In the genomic region with DNA sequence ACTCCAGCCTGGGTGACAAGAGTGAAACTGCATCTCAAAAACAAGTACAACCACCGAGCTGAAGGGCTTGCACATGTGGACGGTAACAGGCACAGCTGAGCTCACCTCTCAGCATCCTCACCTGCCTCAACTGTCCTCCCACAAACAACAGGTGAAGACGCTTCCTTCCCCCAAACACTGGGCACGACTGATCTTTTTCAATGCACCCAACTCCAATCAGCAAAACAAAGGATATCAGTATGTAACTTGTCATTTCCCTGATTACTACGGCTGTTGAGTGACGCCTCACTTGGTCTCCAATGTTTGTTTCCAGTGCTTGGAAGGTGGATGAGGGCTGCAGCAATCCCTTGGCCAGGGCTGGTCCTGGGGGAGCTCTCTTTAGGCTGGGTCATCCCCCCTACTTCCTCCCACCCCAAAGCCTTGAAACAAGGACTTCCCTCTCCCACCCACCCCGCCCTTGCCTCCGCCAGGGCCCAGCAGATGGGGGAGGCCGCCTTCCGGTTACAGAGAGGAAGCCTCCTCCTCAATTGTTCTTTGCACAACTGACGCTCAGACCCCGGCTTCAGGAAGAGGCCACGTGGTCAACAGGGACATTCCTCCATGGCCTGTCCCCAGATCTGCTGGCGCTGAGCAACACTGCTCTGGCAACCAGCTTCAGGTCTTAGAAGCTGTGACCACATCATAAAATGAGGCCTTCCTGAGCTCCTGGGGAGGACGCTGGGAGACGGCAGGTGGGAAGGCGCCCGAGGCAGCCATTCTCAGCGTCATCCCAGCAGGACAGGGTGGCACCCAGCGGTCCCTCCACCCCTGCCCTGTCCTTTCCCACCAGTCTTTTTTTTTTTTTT, we compare ENCODE assay signal across 8 cellular contexts. TPM values are rescaled to one million over a fixed set of nuclear protein-coding genes. Genes with fewer than 3 reads are reported as not detected.
DNase-seq lines count a peak whose midpoint lies in the region; ATAC-seq and TF ChIP-seq lines count a peak whose summit lies in the region.

No MANE protein-coding gene starts in this region.

- no peak overlapping the region for H3K4me2 ChIP-seq in GM23338

- H3K4me1 ChIP-seq in transverse colon (peaks cover 0 to 24% (median 3%) of the 10 kb centered on the region in 4 donors), GM23338 (ENCODE audit: insufficient read depth) (peaks cover 5% of the 10 kb centered on the region; the same call in 1 of the 2 replicates)

- CTCF ChIA-PET in activated CD4-positive, alpha-beta T cell treated with anti-CD3 and anti-CD28 coated beads for 36 hours (lab: Charles Lee): interaction anchor here (0.9 to 1.5 kb wide), 5 partner anchors 8 to 93 kb away, joined by 3 to 7 read pairs (median 3); no protein-coding TSS in a partner anchor

- ATAC-seq in activated CD4-positive, alpha-beta T cell treated with anti-CD3 and anti-CD28 coated beads for 36 hours: peak; percentile 13
- peak; percentile 43 for ATAC-seq in activated T-helper 17 cell treated with anti-CD3 and anti-CD28 coated beads, Interleukin-2, amount 50 U/mL, for 72 hours (replicated peaks)
- ATAC-seq in HG03520 (IDR thresholded peaks at IDR 0.05; ENCODE audit: unreplicated experiment): no peak
- ATAC-seq in GM23338: no peak

- no peak overlapping the region for H2AFZ ChIP-seq in GM23338

- no peaks in the 10 kb centered on the region for H4K20me1 ChIP-seq in GM23338 (replicated peaks; ENCODE audit: insufficient read depth)

- H3K4me1 Mint-ChIP-seq in activated CD4-positive, alpha-beta T cell treated with anti-CD3 and anti-CD28 coated beads for 36 hours: peaks cover 58% of the 10 kb centered on the region
- peaks cover 30% of the 10 kb centered on the region for H3K4me1 Mint-ChIP-seq in activated T-helper 17 cell treated with anti-CD3 and anti-CD28 coated beads, Interleukin-2, amount 50 U/mL, for 72 hours
- H3K4me1 Mint-ChIP-seq in GM23338: peaks cover 27% of the 10 kb centered on the region

- 60 to 70% methylated on average over 6 to 20 of the region's 20 CpGs for WGBS in transverse colon (ENCODE audit: low coverage in 1 of 2), 2 donors

- TF ChIP-seq CTCF in transverse colon (IDR thresholded peaks at IDR 0.05) (no peak), GM23338 (conservative IDR thresholded peaks at IDR 0.05; ENCODE audit: low read depth in 2 of 2) (no peak)

- H3K27ac Mint-ChIP-seq in activated CD4-positive, alpha-beta T cell treated with anti-CD3 and anti-CD28 coated beads for 36 hours: peak overlapping the region; percentile 100
- H3K27ac Mint-ChIP-seq in activated T-helper 17 cell treated with anti-CD3 and anti-CD28 coated beads, Interleukin-2, amount 50 U/mL, for 72 hours: peak overlapping the region; percentile 93
- H3K27ac Mint-ChIP-seq in GM23338: no peak overlapping the region

- peak overlapping the region; percentile 70 to 84 (median 80) for H3K27ac ChIP-seq in transverse colon
- no peak overlapping the region for H3K27ac ChIP-seq in GM23338 (ENCODE audit: low read depth)

- H3K79me2 ChIP-seq in GM23338 (replicated peaks; ENCODE audit: insufficient read depth): no peaks in the 10 kb centered on the region

- intact Hi-C loops in activated CD4-positive, alpha-beta T cell treated with anti-CD3 and anti-CD28 coated beads for 36 hours (cut with DNase I, micrococcal nuclease): loop anchor here (2.0 to 10.0 kb wide), 4 partner anchors 232 to 1084 kb away; a partner anchor contains a TSS
- intact Hi-C loops in transverse colon (cut with DNase I; ENCODE audit: low total_unique reads): no loop called here

- H3K9me3 ChIP-seq in transverse colon: no peaks in the 10 kb centered on the region

- DNase-seq in activated CD4-positive, alpha-beta T cell treated with anti-CD3 and anti-CD28 coated beads for 36 hours: peak; percentile 77
- no peak for DNase-seq in activated CD4-positive, alpha-beta T cell treated with anti-CD3 and anti-CD28 coated beads, Interleukin-2, amount 50 U/mL, for 4 hours
- DNase-seq in left kidney (ENCODE audit: low read depth, low spot score): peak; percentile 46
- DNase-seq in transverse colon: peak; percentile 67
- DNase-seq in SW480 (ENCODE audit: low spot score): no peak
- DNase-seq in GM23338 (ENCODE audit: low spot score): no peak

- no peak for TF ChIP-seq EP300 in transverse colon (IDR thresholded peaks at IDR 0.05; ENCODE audit: low read depth)

- peak overlapping the region; percentile 90 for H3K4me3 Mint-ChIP-seq in activated CD4-positive, alpha-beta T cell treated with anti-CD3 and anti-CD28 coated beads for 36 hours
- peak overlapping the region; percentile 94 for H3K4me3 Mint-ChIP-seq in activated T-helper 17 cell treated with anti-CD3 and anti-CD28 coated beads, Interleukin-2, amount 50 U/mL, for 72 hours
- no peak overlapping the region for H3K4me3 Mint-ChIP-seq in GM23338

- peaks cover 40% of the 10 kb centered on the region for H3K36me3 Mint-ChIP-seq in activated CD4-positive, alpha-beta T cell treated with anti-CD3 and anti-CD28 coated beads for 36 hours (ENCODE audit: low read depth)
- H3K36me3 Mint-ChIP-seq in activated T-helper 17 cell treated with anti-CD3 and anti-CD28 coated beads, Interleukin-2, amount 50 U/mL, for 72 hours (ENCODE audit: low read depth): peaks cover 62% of the 10 kb centered on the region
- H3K36me3 Mint-ChIP-seq in GM23338 (ENCODE audit: low read depth): no peaks in the 10 kb centered on the region

- no peaks in the 10 kb centered on the region for H3K9me3 Mint-ChIP-seq in activated CD4-positive, alpha-beta T cell treated with anti-CD3 and anti-CD28 coated beads for 36 hours (ENCODE audit: low read depth)
- H3K9me3 Mint-ChIP-seq in activated T-helper 17 cell treated with anti-CD3 and anti-CD28 coated beads, Interleukin-2, amount 50 U/mL, for 72 hours: no peaks in the 10 kb centered on the region
- H3K9me3 Mint-ChIP-seq in GM23338: no peaks in the 10 kb centered on the region

- in situ Hi-C loops in transverse colon (cut with MboI; ENCODE audit: low pct_ligation_motif_present in 1 of 4, low pct_unique_long_range_greater_than_20kb in 1 of 4, low sequenced_read_pairs in 3 of 4): no loop called here

- H3K36me3 ChIP-seq in transverse colon (no peaks in the 10 kb centered on the region), GM23338 (ENCODE audit: insufficient read depth) (no peaks in the 10 kb centered on the region)

- TF ChIP-seq POLR2A in transverse colon (IDR thresholded peaks at IDR 0.05): peak; percentile 35

- 0 out of 2 replicates have a peak, but pooled peaks cover 4% of the 10 kb centered on the region for H3F3A ChIP-seq in GM23338 (replicated peaks; ENCODE audit: low read depth)

- H3K27me3 ChIP-seq in transverse colon (peaks cover 11% of the 10 kb centered on the region), GM23338 (ENCODE audit: insufficient read depth) (peaks cover 6% of the 10 kb centered on the region)

- no peaks in the 10 kb centered on the region for H3K27me3 Mint-ChIP-seq in activated CD4-positive, alpha-beta T cell treated with anti-CD3 and anti-CD28 coated beads for 36 hours
- H3K27me3 Mint-ChIP-seq in activated T-helper 17 cell treated with anti-CD3 and anti-CD28 coated beads, Interleukin-2, amount 50 U/mL, for 72 hours: no peaks in the 10 kb centered on the region
- peaks cover 13% of the 10 kb centered on the region for H3K27me3 Mint-ChIP-seq in GM23338 (ENCODE audit: insufficient read depth, low read depth, poor library complexity)

- no peaks in the 10 kb centered on the region for H3K9me2 ChIP-seq in GM23338 (ENCODE audit: insufficient read depth)

- POLR2A ChIA-PET in activated CD4-positive, alpha-beta T cell treated with anti-CD3 and anti-CD28 coated beads for 36 hours (lab: Charles Lee): interaction anchor here (0.5 to 2.9 kb wide), 4 partner anchors 13 to 428 kb away, joined by 4 to 9 read pairs (median 6); no protein-coding TSS in a partner anchor

- H3K4me3 ChIP-seq in transverse colon: no peak overlapping the region
- H3K4me3 ChIP-seq in GM23338: no peak overlapping the region

TF ChIP-seq in GM23338, 12 proteins besides CTCF, POLR2A, EP300 and RAD21:
- TF ChIP-seq EZH2phosphoT487 (IDR thresholded peaks at IDR 0.05; ENCODE audit: unreplicated experiment) (no peak), ZNF331 (CRISPR knock-in tag; IDR thresholded peaks at IDR 0.05; ENCODE audit: low read depth) (no peak), EZH2 (IDR thresholded peaks at IDR 0.05; ENCODE audit: low read depth, unreplicated experiment) (no peak), POLR2AphosphoS5 (IDR thresholded peaks at IDR 0.05; ENCODE audit: low read depth) (no peak), JUNB (IDR thresholded peaks at IDR 0.05; ENCODE audit: unreplicated experiment) (no peak), CREB1 (CRISPR knock-in tag; IDR thresholded peaks at IDR 0.05; ENCODE audit: low read depth) (no peak)

RNA-seq across cellular contexts. Expression of a gene that starts 5.9 kb away (rescaled TPM):
- 10 to 100 TPM; 36.6 to 52.3 TPM for total RNA-seq in activated CD4-positive, alpha-beta T cell treated with anti-CD3 and anti-CD28 coated beads for 36 hours
- 10 to 100 TPM; 29.1 to 50.2 TPM for total RNA-seq in activated T-helper 17 cell treated with anti-CD3 and anti-CD28 coated beads, Interleukin-2, amount 50 U/mL, for 72 hours
- 1 to 10 TPM in 3 of 4 donors, under 1 TPM in 1; 1.00 to 3.4 (median 2.2) TPM for total RNA-seq in transverse colon
- total RNA-seq in GM23338 (2014; rRNA removed; shearing (Covaris generic)): 2.1 and 2.2 TPM in 2 replicates
- 0.57 and 0.75 TPM in 2 replicates for polyA plus RNA-seq in GM23338 (2016; fragmentation: Nextera tagmentation; extraction: Ambion mirVana)

RNA-seq across cellular contexts. Expression of a gene that starts 19.1 kb away (rescaled TPM):
- under 1 TPM; 0.14 to 0.30 TPM for total RNA-seq in activated CD4-positive, alpha-beta T cell treated with anti-CD3 and anti-CD28 coated beads for 36 hours
- total RNA-seq in activated T-helper 17 cell treated with anti-CD3 and anti-CD28 coated beads, Interleukin-2, amount 50 U/mL, for 72 hours: not detected
- total RNA-seq in transverse colon: 10 to 100 TPM in 1 of 4 donors, 1 to 10 TPM in 3; 3.0 to 10.3 (median 4.1) TPM
- total RNA-seq in GM23338 (2014; rRNA removed; shearing (Covaris generic)): 2.4 and 4.4 TPM in 2 replicates
- polyA plus RNA-seq in GM23338 (2016; fragmentation: Nextera tagmentation; extraction: Ambion mirVana): 1.6 and 2.0 TPM in 2 replicates

Comparison
In these comparisons a context has a peak if more than half of its experiments do, and no peak if none do; other contexts are left out.
1. DNase-seq: peak in activated CD4-positive, alpha-beta T cell treated with anti-CD3 and anti-CD28 coated beads for 36 hours (single experiment), left kidney (single experiment) and transverse colon (single experiment); none in activated CD4-positive, alpha-beta T cell treated with anti-CD3 and anti-CD28 coated beads, Interleukin-2, amount 50 U/mL, for 4 hours (0 of 2), SW480 (single experiment) and GM23338 (single experiment).
2. ATAC-seq: peak in activated CD4-positive, alpha-beta T cell treated with anti-CD3 and anti-CD28 coated beads for 36 hours (single experiment) and activated T-helper 17 cell treated with anti-CD3 and anti-CD28 coated beads, Interleukin-2, amount 50 U/mL, for 72 hours (single experiment); none in HG03520 (single experiment) and GM23338 (single experiment).